In genomic region chrX:41671082-41671481, GRCh38 we compare ENCODE assay signal across 17 cellular contexts. TPM values are rescaled to one million over a fixed set of nuclear protein-coding genes. Genes with fewer than 3 reads are reported as not detected.
A peak's percentile ranks its signal among the peaks of the same experiment; 100 is the strongest.
DNase-seq lines count a peak whose midpoint lies in the region; ATAC-seq and TF ChIP-seq lines count a peak whose summit lies in the region.
"Had no signal": no experiment of that assay in that cellular context is flagged by ENCODE, and none has a peak within 500 bp of the region (broad histone marks: within the 10 kb centered on the region; RNA-seq: fewer than 3 reads in every experiment).

No MANE protein-coding gene starts in this region.

- no peaks in the 10 kb centered on the region for H3K9me3 ChIP-seq in OCI-LY3 (ENCODE audit: insufficient read depth, low read length)
- no peaks in the 10 kb centered on the region for H3K9me3 ChIP-seq in CD4-positive, alpha-beta T cell (ENCODE audit: control insufficient read depth, low read length)

- peaks cover 57% of the 10 kb centered on the region for H3K36me3 Mint-ChIP-seq in CD4-positive, alpha-beta T cell (ENCODE audit: low read depth)
- H3K36me3 Mint-ChIP-seq in chondrocyte (ENCODE audit: low read depth): no peaks in the 10 kb centered on the region
- peaks cover 6% of the 10 kb centered on the region for H3K36me3 Mint-ChIP-seq in MCF 10A (ENCODE audit: insufficient read depth, unreplicated experiment)

- ATAC-seq in GM18511 (IDR thresholded peaks at IDR 0.05; ENCODE audit: unreplicated experiment): peak; percentile 59
- peak; percentile 41 for ATAC-seq in GM21786 (IDR thresholded peaks at IDR 0.05; ENCODE audit: unreplicated experiment)
- no peak for ATAC-seq in CD4-positive, alpha-beta T cell (ENCODE audit: poor library complexity)
- ATAC-seq: GM23338 had no signal

- H3K79me2 ChIP-seq in OCI-LY3 (ENCODE audit: low read length): no peaks in the 10 kb centered on the region

- no peak overlapping the region for H3K27ac Mint-ChIP-seq in CD4-positive, alpha-beta T cell
- H3K27ac Mint-ChIP-seq in chondrocyte (ENCODE audit: unreplicated experiment) (no peak overlapping the region), MCF 10A (ENCODE audit: low read depth, unreplicated experiment) (no peak overlapping the region)
- H3K27ac Mint-ChIP-seq: B cell, GM23338 had no signal

- H3K36me3 ChIP-seq in OCI-LY3 (replicated peaks; ENCODE audit: low read depth, low read length): peaks cover 7% of the 10 kb centered on the region

- H3K9me3 Mint-ChIP-seq in CD4-positive, alpha-beta T cell: no peaks in the 10 kb centered on the region
- peaks cover 11% of the 10 kb centered on the region for H3K9me3 Mint-ChIP-seq in chondrocyte (ENCODE audit: low read depth)
- H3K9me3 Mint-ChIP-seq in MCF 10A (ENCODE audit: unreplicated experiment): no peaks in the 10 kb centered on the region
- H3K9me3 Mint-ChIP-seq: CD4-positive, alpha-beta memory T cell; GM23338 had no signal

- H3K4me1 ChIP-seq in OCI-LY3 (ENCODE audit: low read length): peaks cover 37% of the 10 kb centered on the region

- H3K4me3 ChIP-seq in OCI-LY3 (ENCODE audit: low read length): no peak overlapping the region
- H3K4me3 ChIP-seq: GM23338 had no signal

- H3K27me3 ChIP-seq in OCI-LY3 (ENCODE audit: low read depth, low read length): peaks cover 12% of the 10 kb centered on the region
- H3K27me3 ChIP-seq in CD4-positive, alpha-beta T cell (ENCODE audit: control insufficient read depth, insufficient read depth, low read length): no peaks in the 10 kb centered on the region

- TF ChIP-seq CTCF in OCI-LY3 (IDR thresholded peaks at IDR 0.05; ENCODE audit: low read depth, low read length) (no peak), chondrocyte (IDR thresholded peaks at IDR 0.05) (no peak), MCF 10A (IDR thresholded peaks at IDR 0.05; ENCODE audit: unreplicated experiment) (no peak)
- TF ChIP-seq CTCF in CD4-positive, alpha-beta T cell (IDR thresholded peaks at IDR 0.05): no peak

- POLR2A ChIA-PET in CD4-positive, alpha-beta T cell (lab: Charles Lee): no interaction called here
- POLR2A ChIA-PET in MCF 10A (lab: Yijun Ruan, JAX): no interaction called here

- BruUV-seq in MCF 10A (replicated peaks; lab: Mats Ljungman, UMichigan): no TSS peak

- H3K4me2 ChIP-seq in OCI-LY3 (ENCODE audit: low read length): peak overlapping the region; percentile 3; the same call in 1 of the 2 replicates
- H3K4me2 ChIP-seq: GM23338 had no signal

- H3K9ac ChIP-seq in OCI-LY3 (ENCODE audit: low read length): no peak overlapping the region

- H3K4me1 Mint-ChIP-seq in CD4-positive, alpha-beta T cell (ENCODE audit: low read depth): peaks cover 4% of the 10 kb centered on the region
- peaks cover 9% of the 10 kb centered on the region for H3K4me1 Mint-ChIP-seq in chondrocyte (ENCODE audit: low read depth)
- H3K4me1 Mint-ChIP-seq in MCF 10A (ENCODE audit: insufficient read depth, unreplicated experiment): peaks cover 9% of the 10 kb centered on the region

- no peak overlapping the region for H3K4me3 Mint-ChIP-seq in CD4-positive, alpha-beta T cell
- H3K4me3 Mint-ChIP-seq in chondrocyte (ENCODE audit: unreplicated experiment) (no peak overlapping the region), MCF 10A (ENCODE audit: unreplicated experiment) (no peak overlapping the region)
- H3K4me3 Mint-ChIP-seq: B cell; CD4-positive, alpha-beta memory T cell; GM23338 had no signal

- no peaks in the 10 kb centered on the region for H3K27me3 Mint-ChIP-seq in CD4-positive, alpha-beta T cell
- H3K27me3 Mint-ChIP-seq in chondrocyte (ENCODE audit: low read depth): no peaks in the 10 kb centered on the region
- peaks cover 61% of the 10 kb centered on the region for H3K27me3 Mint-ChIP-seq in MCF 10A (ENCODE audit: insufficient read depth, unreplicated experiment)
- H3K27me3 Mint-ChIP-seq: B cell; CD4-positive, alpha-beta memory T cell had no signal

- peaks cover 34% of the 10 kb centered on the region for H4K20me1 ChIP-seq in OCI-LY3 (ENCODE audit: insufficient read depth, low read length)

- intact Hi-C loops in CD4-positive, alpha-beta T cell (cut with DNase I, micrococcal nuclease): no loop called here
- intact Hi-C loops in MCF 10A (cut with micrococcal nuclease): no loop called here

- CTCF ChIA-PET in CD4-positive, alpha-beta T cell (lab: Charles Lee): no interaction called here
- CTCF ChIA-PET in MCF 10A (lab: Yijun Ruan, JAX): no interaction called here

- H2AFZ ChIP-seq in OCI-LY3 (ENCODE audit: low read depth, low read length): no peak overlapping the region
- H2AFZ ChIP-seq: GM23338 had no signal

- H3K27ac ChIP-seq in OCI-LY3 (ENCODE audit: low read length): no peak overlapping the region
- H3K27ac ChIP-seq in CD4-positive, alpha-beta T cell (ENCODE audit: low read depth, low read length): no peak overlapping the region
- H3K27ac ChIP-seq: HL-60 had no signal

- no peak for DNase-seq in stimulated activated CD4-positive, alpha-beta T cell treated with anti-CD3 and anti-CD28 coated beads, Interleukin-4, amount 100 ng/mL, for 4 hours
- DNase-seq in CD4-positive, alpha-beta T cell: no peak
- no peak for DNase-seq in chondrocyte (ENCODE audit: low spot score)
- no peak for DNase-seq in MCF 10A (ENCODE audit: unreplicated experiment)
- DNase-seq: ACHN; C1 segment of cervical spinal cord; CD4-positive, alpha-beta memory T cell; DND-41; GDM1; H7 had no signal

RNA-seq across cellular contexts. Expression of gene GPR34, which starts 17.7 kb away (rescaled TPM):
- total RNA-seq in CD4-positive, alpha-beta T cell: not detected
- total RNA-seq in chondrocyte (not detected in 3 replicates), MCF 10A (2022) (not detected in 2 replicates)
- total RNA-seq: A172, B cell, GM23338, H7 had no signal

RNA-seq across cellular contexts. Expression of gene GPR82, which starts 52.9 kb away (rescaled TPM):
- total RNA-seq in CD4-positive, alpha-beta T cell: not detected
- not detected in 3 replicates for total RNA-seq in chondrocyte
- not detected in 2 replicates for total RNA-seq in MCF 10A (2022)
- total RNA-seq: A172; B cell; CD4-positive, alpha-beta memory T cell; GM23338; H7 had no signal
